ENCODE assay signal across 1 cellular context in the genomic region with DNA sequence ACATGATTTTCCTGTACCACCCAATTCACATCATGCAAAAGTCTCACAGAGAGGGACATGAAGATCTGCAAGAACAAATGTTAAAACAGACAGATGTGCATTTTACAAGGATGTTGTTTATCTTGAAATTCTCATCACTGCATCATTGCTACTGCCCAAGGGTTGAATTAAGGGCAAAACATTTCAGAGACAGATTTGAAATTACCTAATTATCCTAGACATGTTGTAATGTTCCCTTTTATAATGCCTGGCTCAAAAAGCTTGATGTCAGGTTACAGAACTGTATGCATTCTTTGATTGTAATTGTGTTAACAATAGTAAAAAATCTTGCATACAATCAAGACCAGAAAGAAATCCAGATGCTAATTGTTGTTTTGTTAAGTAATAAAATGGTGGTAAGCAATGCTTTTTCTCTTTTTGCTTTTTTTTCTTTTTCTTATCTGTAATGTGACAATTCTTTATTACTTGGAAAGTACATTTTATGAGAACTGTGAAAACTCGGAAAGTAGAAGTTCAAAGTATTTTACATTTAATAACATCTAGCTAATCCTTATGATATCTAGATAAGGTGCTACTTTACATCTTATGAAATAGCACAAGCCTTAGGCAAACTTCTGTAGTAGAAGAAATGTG.
TF ChIP-seq lines count a peak whose summit lies in the region.

No MANE protein-coding gene starts in this region.

TF ChIP-seq in IMR-90, 13 proteins besides CTCF, POLR2A, EP300 and RAD21:
- TF ChIP-seq BHLHE40 (IDR thresholded peaks at IDR 0.05; ENCODE audit: low read depth, low read length) (no peak), CEBPB (IDR thresholded peaks at IDR 0.05; ENCODE audit: low read depth, low read length) (no peak), MXI1 (IDR thresholded peaks at IDR 0.05; ENCODE audit: borderline replicate concordance, low read depth, low read length) (no peak), FOS (IDR thresholded peaks at IDR 0.05; ENCODE audit: low read depth, low read length) (no peak), MAZ (IDR thresholded peaks at IDR 0.05; ENCODE audit: borderline replicate concordance, low read depth, low read length) (no peak), RFX5 (IDR thresholded peaks at IDR 0.05; ENCODE audit: low read depth, low read length) (no peak), RCOR1 (IDR thresholded peaks at IDR 0.05; ENCODE audit: insufficient replicate concordance, low read length) (no peak), NFE2L2 (IDR thresholded peaks at IDR 0.05; ENCODE audit: low read depth, low read length) (no peak), MAFK (IDR thresholded peaks at IDR 0.05; ENCODE audit: low read depth, low read length) (no peak), SMC3 (IDR thresholded peaks at IDR 0.05; ENCODE audit: low read depth, low read length) (no peak), CHD1 (IDR thresholded peaks at IDR 0.05; ENCODE audit: low read depth, low read length) (no peak)
- TF ChIP-seq, protein P1, sequence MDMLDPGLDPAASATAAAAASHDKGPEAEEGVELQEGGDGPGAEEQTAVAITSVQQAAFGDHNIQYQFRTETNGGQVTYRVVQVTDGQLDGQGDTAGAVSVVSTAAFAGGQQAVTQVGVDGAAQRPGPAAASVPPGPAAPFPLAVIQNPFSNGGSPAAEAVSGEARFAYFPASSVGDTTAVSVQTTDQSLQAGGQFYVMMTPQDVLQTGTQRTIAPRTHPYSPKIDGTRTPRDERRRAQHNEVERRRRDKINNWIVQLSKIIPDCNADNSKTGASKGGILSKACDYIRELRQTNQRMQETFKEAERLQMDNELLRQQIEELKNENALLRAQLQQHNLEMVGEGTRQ (IDR thresholded peaks at IDR 0.05; ENCODE audit: low read depth, low read length): no peak
- TF ChIP-seq, protein P2, sequence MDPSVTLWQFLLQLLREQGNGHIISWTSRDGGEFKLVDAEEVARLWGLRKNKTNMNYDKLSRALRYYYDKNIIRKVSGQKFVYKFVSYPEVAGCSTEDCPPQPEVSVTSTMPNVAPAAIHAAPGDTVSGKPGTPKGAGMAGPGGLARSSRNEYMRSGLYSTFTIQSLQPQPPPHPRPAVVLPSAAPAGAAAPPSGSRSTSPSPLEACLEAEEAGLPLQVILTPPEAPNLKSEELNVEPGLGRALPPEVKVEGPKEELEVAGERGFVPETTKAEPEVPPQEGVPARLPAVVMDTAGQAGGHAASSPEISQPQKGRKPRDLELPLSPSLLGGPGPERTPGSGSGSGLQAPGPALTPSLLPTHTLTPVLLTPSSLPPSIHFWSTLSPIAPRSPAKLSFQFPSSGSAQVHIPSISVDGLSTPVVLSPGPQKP (IDR thresholded peaks at IDR 0.05; ENCODE audit: borderline replicate concordance, low read depth, low read length): no peak
TF ChIP-seq in IMR-90: peak in this region for 0.
